ENCODE assay signal across 16 cellular contexts in the genomic region with DNA sequence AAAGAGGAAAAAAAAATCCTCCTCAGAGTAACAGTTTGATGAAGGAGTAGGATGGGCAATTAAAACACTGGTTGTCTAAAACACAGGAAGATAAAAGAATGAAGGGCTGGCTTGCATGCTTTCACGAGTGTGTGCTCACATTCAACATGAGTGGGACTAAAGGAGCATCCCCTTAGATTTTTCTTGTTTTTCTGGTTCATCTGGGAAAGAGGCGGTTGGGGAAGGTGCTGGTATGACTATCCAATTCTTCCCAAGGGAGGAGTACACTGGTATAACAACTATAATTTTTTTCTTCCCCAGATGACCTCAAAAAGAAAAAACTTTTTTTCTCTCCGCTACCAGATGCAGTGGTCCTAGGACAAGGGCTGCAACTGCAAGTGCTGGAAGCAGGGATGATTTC.
DNase-seq lines count a peak whose midpoint lies in the region; TF ChIP-seq lines count a peak whose summit lies in the region.
"Had no signal": no experiment of that assay in that cellular context is flagged by ENCODE, and none has a peak within 500 bp of the region (broad histone marks: within the 10 kb centered on the region; RNA-seq: fewer than 3 reads in every experiment).

No MANE protein-coding gene starts in this region.

- H3F3A ChIP-seq in PC-9 (ENCODE audit: insufficient read depth, low read depth) = peaks cover 20% of the 10 kb centered on the region

- H3K27me3 ChIP-seq in Caco-2 (replicated peaks; ENCODE audit: control insufficient read depth, insufficient read depth, low read length) = no peaks in the 10 kb centered on the region
- H3K27me3 ChIP-seq in PC-9 (ENCODE audit: insufficient read depth, low read depth) = no peaks in the 10 kb centered on the region
- H3K27me3 ChIP-seq in hepatocyte = no peaks in the 10 kb centered on the region
- H3K27me3 ChIP-seq: BLaER1 treated with 17β-estradiol and CSF1 and Interleukin-3, amounts not matched to agents 10 nM and 100 nM had no signal

- CTCF ChIA-PET in Caco-2 (lab: Charles Lee) = no interaction called here
- CTCF ChIA-PET in PC-9 (lab: Charles Lee) = no interaction called here

- no peak for DNase-seq in Caco-2
- no peak for DNase-seq in PC-9
- DNase-seq in hepatocyte (ENCODE audit: low spot score) = no peak
- DNase-seq in type B pancreatic cell (ENCODE audit: extremely low spot score, unreplicated experiment) = no peak
- DNase-seq in activated T-cell treated with anti-CD3 and anti-CD28 coated beads, Interleukin-2, amount 50 U/mL, for 1 hour = no peak
- DNase-seq in SK-N-DZ (ENCODE audit: low spot score) = no peak
- DNase-seq: CD8-positive, alpha-beta T cell; COR-L47; DMS153; DMS79; GDM1; HCEC 1CT had no signal

- peak overlapping the region; percentile 78 for H3K4me2 ChIP-seq in PC-9
- H3K4me2 ChIP-seq in hepatocyte = no peak overlapping the region
- H3K4me2 ChIP-seq: BLaER1 treated with 17β-estradiol and CSF1 and Interleukin-3, amounts not matched to agents 10 nM and 100 nM; GM23338 had no signal

- H3K4me1 ChIP-seq in Caco-2 = peaks cover 62% of the 10 kb centered on the region
- peaks cover 56% of the 10 kb centered on the region for H3K4me1 ChIP-seq in PC-9 (replicated peaks; ENCODE audit: insufficient read depth)
- no peaks in the 10 kb centered on the region for H3K4me1 ChIP-seq in hepatocyte (ENCODE audit: insufficient read depth)
- H3K4me1 ChIP-seq: BLaER1 treated with 17β-estradiol and CSF1 and Interleukin-3, amounts not matched to agents 10 nM and 100 nM had no signal

- H3K9me3 ChIP-seq in Caco-2 = no peaks in the 10 kb centered on the region
- H3K9me3 ChIP-seq in PC-9 (ENCODE audit: insufficient read depth, low read depth) = peaks cover 4% of the 10 kb centered on the region; the same call in 1 of the 2 replicates
- no peaks in the 10 kb centered on the region for H3K9me3 ChIP-seq in hepatocyte (ENCODE audit: low read depth)
- H3K9me3 ChIP-seq: BLaER1 treated with 17β-estradiol and CSF1 and Interleukin-3, amounts not matched to agents 10 nM and 100 nM had no signal

- intact Hi-C loops in Caco-2 (cut with micrococcal nuclease; ENCODE audit: unreplicated experiment) (loop anchor here (10.0 kb wide), 1 partner anchor 141 kb away; the partner anchor contains the start of genes MYO9A and SENP8), PC-9 (cut with micrococcal nuclease; ENCODE audit: unreplicated experiment) (loop anchor here (2.0 kb wide), 1 partner anchor 143 kb away; no protein-coding TSS in a partner anchor)

- H3K9me2 ChIP-seq in PC-9 (ENCODE audit: insufficient read depth) (no peaks in the 10 kb centered on the region), hepatocyte (replicated peaks; ENCODE audit: insufficient read depth) (no peaks in the 10 kb centered on the region)

- peak overlapping the region; percentile 50 for H3K4me3 Mint-ChIP-seq in Caco-2 (ENCODE audit: unreplicated experiment)
- peak overlapping the region; percentile 87 for H3K4me3 Mint-ChIP-seq in type B pancreatic cell
- H3K4me3 Mint-ChIP-seq: B cell; CD8-positive, alpha-beta T cell; GM23338; IgD-negative memory B cell had no signal

- H3K27ac Mint-ChIP-seq in Caco-2 (ENCODE audit: unreplicated experiment) (peak overlapping the region; percentile 93), type B pancreatic cell (peak overlapping the region; percentile 100)
- H3K27ac Mint-ChIP-seq: B cell; CD8-positive, alpha-beta T cell; GM23338; IgD-negative memory B cell had no signal

- H4K20me1 ChIP-seq in PC-9 (ENCODE audit: insufficient read depth) (no peaks in the 10 kb centered on the region), hepatocyte (ENCODE audit: insufficient read depth, poor library complexity, severe bottlenecking) (no peaks in the 10 kb centered on the region)
- H4K20me1 ChIP-seq: BLaER1 treated with 17β-estradiol and CSF1 and Interleukin-3, amounts not matched to agents 10 nM and 100 nM had no signal

- WGBS in hepatocyte (ENCODE audit: low lambda C conversion rate, missing lambda C conversion rate) = 88% methylated on average over 3 of the region's 3 CpGs

- H3K79me2 ChIP-seq in PC-9 (ENCODE audit: low read depth) (0 out of 2 replicates have a peak, but pooled peaks cover 4% of the 10 kb centered on the region), hepatocyte (no peaks in the 10 kb centered on the region)

- TF ChIP-seq CTCF in Caco-2 (IDR thresholded peaks at IDR 0.05; ENCODE audit: insufficient read depth in 1 of 2, low read depth in 1 of 2, low read length in 1 of 2, severe bottlenecking in 1 of 2, unreplicated experiment in 1 of 2) (no peak), PC-9 (conservative IDR thresholded peaks at IDR 0.05) (no peak), hepatocyte (IDR thresholded peaks at IDR 0.05; ENCODE audit: poor library complexity) (no peak), type B pancreatic cell (conservative IDR thresholded peaks at IDR 0.05) (no peak)

- POLR2A ChIA-PET in Caco-2 (lab: Charles Lee) (no interaction called here), PC-9 (lab: Charles Lee; ENCODE audit: unreplicated experiment) (no interaction called here)

- H3K4me1 Mint-ChIP-seq in Caco-2 (ENCODE audit: low read depth, unreplicated experiment) = peaks cover 49% of the 10 kb centered on the region
- peaks cover 10% of the 10 kb centered on the region for H3K4me1 Mint-ChIP-seq in type B pancreatic cell (ENCODE audit: unreplicated experiment)
- H3K4me1 Mint-ChIP-seq: B cell, IgD-negative memory B cell had no signal

- H3K9me3 Mint-ChIP-seq in Caco-2 (ENCODE audit: unreplicated experiment) (no peaks in the 10 kb centered on the region), type B pancreatic cell (peaks cover 5% of the 10 kb centered on the region)
- H3K9me3 Mint-ChIP-seq: CD8-positive, alpha-beta T cell; GM23338; IgD-negative memory B cell had no signal

- no peaks in the 10 kb centered on the region for H3K27me3 Mint-ChIP-seq in Caco-2 (ENCODE audit: insufficient read depth, unreplicated experiment)
- no peaks in the 10 kb centered on the region for H3K27me3 Mint-ChIP-seq in type B pancreatic cell
- H3K27me3 Mint-ChIP-seq: B cell, IgD-negative memory B cell had no signal

- H3K36me3 ChIP-seq in Caco-2 (ENCODE audit: control insufficient read depth, insufficient read depth, low read length) (no peaks in the 10 kb centered on the region), PC-9 (ENCODE audit: low read depth) (no peaks in the 10 kb centered on the region), hepatocyte (replicated peaks; ENCODE audit: insufficient read depth, low read depth) (no peaks in the 10 kb centered on the region)

- H3K4me3 ChIP-seq in Caco-2 (ENCODE audit: low read depth, low read length) (no peak overlapping the region), PC-9 (no peak overlapping the region), hepatocyte (no peak overlapping the region)
- H3K4me3 ChIP-seq: BLaER1 treated with 17β-estradiol and CSF1 and Interleukin-3, amounts not matched to agents 10 nM and 100 nM; GM23338 had no signal

- H3K27ac ChIP-seq in PC-9 (peak overlapping the region; percentile 92), hepatocyte (peak overlapping the region; percentile 16)
- H3K27ac ChIP-seq: BLaER1 treated with 17β-estradiol and CSF1 and Interleukin-3, amounts not matched to agents 10 nM and 100 nM had no signal

- peaks cover 61% of the 10 kb centered on the region for H3K36me3 Mint-ChIP-seq in Caco-2 (ENCODE audit: insufficient read depth, unreplicated experiment)
- peaks cover 30% of the 10 kb centered on the region for H3K36me3 Mint-ChIP-seq in type B pancreatic cell

- H2AFZ ChIP-seq in PC-9 (no peak overlapping the region), hepatocyte (no peak overlapping the region)
- H2AFZ ChIP-seq: GM23338 had no signal

- BruUV-seq in Caco-2 (replicated peaks; lab: Mats Ljungman, UMichigan) = no TSS peak
- no TSS peak for BruUV-seq in PC-9 (replicated peaks; lab: Mats Ljungman, UMichigan)
